Comparison of ENCODE assay signal across 13 cellular contexts in genomic region chr17:8956521-8956920, GRCh38. TPM values are rescaled to one million over a fixed set of nuclear protein-coding genes. Genes with fewer than 3 reads are reported as not detected.
DNase-seq lines count a peak whose midpoint lies in the region; ATAC-seq and TF ChIP-seq lines count a peak whose summit lies in the region.
"Had no signal": no experiment of that assay in that cellular context is flagged by ENCODE, and none has a peak within 500 bp of the region (broad histone marks: within the 10 kb centered on the region; RNA-seq: fewer than 3 reads in every experiment).

No MANE protein-coding gene starts in this region.

- POLR2A ChIA-PET in activated CD4-positive, alpha-beta memory T cell treated with anti-CD3 and anti-CD28 coated beads, Interleukin-2, amount 10 ng/mL, durations not matched to agents 7 days and 5 days (lab: Charles Lee), result interaction anchor here (1.9 to 2.2 kb wide), 2 partner anchors 15 to 17 kb away, joined by 5 to 9 read pairs; no protein-coding TSS in a partner anchor

- peak overlapping the region; percentile 2 for H3K27ac Mint-ChIP-seq in activated naive CD4-positive, alpha-beta T cell treated with anti-CD3 and anti-CD28 coated beads, Interleukin-2, amount 10 ng/mL, durations not matched to agents 7 days and 5 days
- peak overlapping the region; percentile 32 for H3K27ac Mint-ChIP-seq in activated CD4-positive, alpha-beta memory T cell treated with anti-CD3 and anti-CD28 coated beads, Interleukin-2, amount 10 ng/mL, durations not matched to agents 7 days and 5 days
- peak overlapping the region; percentile 77 for H3K27ac Mint-ChIP-seq in stimulated activated naive CD8-positive, alpha-beta T cell treated with anti-CD3 and anti-CD28 coated beads, Interleukin-15, Interleukin-2, amounts not matched to agents 100 ng/mL and 50 ng/mL, for 24 hours
- H3K27ac Mint-ChIP-seq in neural progenitor cell, result no peak overlapping the region
- H3K27ac Mint-ChIP-seq in endodermal cell, result no peak overlapping the region

- peak; percentile 49 for ATAC-seq in HG02642 (IDR thresholded peaks at IDR 0.05; ENCODE audit: poor library complexity, unreplicated experiment)

- no peaks in the 10 kb centered on the region for H4K20me1 ChIP-seq in neural progenitor cell (ENCODE audit: low read depth)

- H3K4me1 ChIP-seq in neural progenitor cell (peaks cover 6% of the 10 kb centered on the region), endodermal cell (ENCODE audit: control insufficient read depth, insufficient read depth, low read length) (no peaks in the 10 kb centered on the region)
- H3K4me1 ChIP-seq: sigmoid colon, tibial artery had no signal

- peaks cover 88% of the 10 kb centered on the region for H3K36me3 Mint-ChIP-seq in activated naive CD4-positive, alpha-beta T cell treated with anti-CD3 and anti-CD28 coated beads, Interleukin-2, amount 10 ng/mL, durations not matched to agents 7 days and 5 days
- H3K36me3 Mint-ChIP-seq in activated CD4-positive, alpha-beta memory T cell treated with anti-CD3 and anti-CD28 coated beads, Interleukin-2, amount 10 ng/mL, durations not matched to agents 7 days and 5 days (ENCODE audit: low read depth), result peaks cover 79% of the 10 kb centered on the region
- peaks cover 50% of the 10 kb centered on the region for H3K36me3 Mint-ChIP-seq in stimulated activated naive CD8-positive, alpha-beta T cell treated with anti-CD3 and anti-CD28 coated beads, Interleukin-15, Interleukin-2, amounts not matched to agents 100 ng/mL and 50 ng/mL, for 24 hours (ENCODE audit: low read depth)
- H3K36me3 Mint-ChIP-seq in neural progenitor cell (no peaks in the 10 kb centered on the region), endodermal cell (ENCODE audit: low read depth) (no peaks in the 10 kb centered on the region)

- H3K4me1 Mint-ChIP-seq in activated naive CD4-positive, alpha-beta T cell treated with anti-CD3 and anti-CD28 coated beads, Interleukin-2, amount 10 ng/mL, durations not matched to agents 7 days and 5 days, result peaks cover 99% of the 10 kb centered on the region
- peaks cover 96% of the 10 kb centered on the region for H3K4me1 Mint-ChIP-seq in activated CD4-positive, alpha-beta memory T cell treated with anti-CD3 and anti-CD28 coated beads, Interleukin-2, amount 10 ng/mL, durations not matched to agents 7 days and 5 days
- peaks cover 99% of the 10 kb centered on the region for H3K4me1 Mint-ChIP-seq in stimulated activated naive CD8-positive, alpha-beta T cell treated with anti-CD3 and anti-CD28 coated beads, Interleukin-15, Interleukin-2, amounts not matched to agents 100 ng/mL and 50 ng/mL, for 24 hours (ENCODE audit: low read depth)
- peaks cover 3% of the 10 kb centered on the region for H3K4me1 Mint-ChIP-seq in neural progenitor cell
- H3K4me1 Mint-ChIP-seq in endodermal cell, result peaks cover 8% of the 10 kb centered on the region

- CTCF ChIA-PET in activated naive CD4-positive, alpha-beta T cell treated with anti-CD3 and anti-CD28 coated beads, Interleukin-2, amount 10 ng/mL, durations not matched to agents 7 days and 5 days (lab: Charles Lee), result interaction anchor here (1.1 kb wide), 1 partner anchor 11 kb away, joined by 3 read pairs; no protein-coding TSS in a partner anchor
- CTCF ChIA-PET in activated CD4-positive, alpha-beta memory T cell treated with anti-CD3 and anti-CD28 coated beads, Interleukin-2, amount 10 ng/mL, durations not matched to agents 7 days and 5 days (lab: Charles Lee), result interaction anchor here (1.1 to 1.4 kb wide), 2 partner anchors 9 to 12 kb away, joined by 3 to 4 read pairs; partner anchors contain the start of gene PIK3R5

- peaks cover 14% of the 10 kb centered on the region for H3K9me3 Mint-ChIP-seq in activated naive CD4-positive, alpha-beta T cell treated with anti-CD3 and anti-CD28 coated beads, Interleukin-2, amount 10 ng/mL, durations not matched to agents 7 days and 5 days
- peaks cover 6% of the 10 kb centered on the region for H3K9me3 Mint-ChIP-seq in activated CD4-positive, alpha-beta memory T cell treated with anti-CD3 and anti-CD28 coated beads, Interleukin-2, amount 10 ng/mL, durations not matched to agents 7 days and 5 days
- H3K9me3 Mint-ChIP-seq in stimulated activated naive CD8-positive, alpha-beta T cell treated with anti-CD3 and anti-CD28 coated beads, Interleukin-15, Interleukin-2, amounts not matched to agents 100 ng/mL and 50 ng/mL, for 24 hours, result no peaks in the 10 kb centered on the region
- H3K9me3 Mint-ChIP-seq in neural progenitor cell (no peaks in the 10 kb centered on the region), endodermal cell (no peaks in the 10 kb centered on the region)

- no peaks in the 10 kb centered on the region for H3K36me3 ChIP-seq in neural progenitor cell
- no peaks in the 10 kb centered on the region for H3K36me3 ChIP-seq in endodermal cell (ENCODE audit: control insufficient read depth, insufficient read depth, low read length)
- H3K36me3 ChIP-seq: sigmoid colon, tibial artery had no signal

- H3K27me3 Mint-ChIP-seq in activated naive CD4-positive, alpha-beta T cell treated with anti-CD3 and anti-CD28 coated beads, Interleukin-2, amount 10 ng/mL, durations not matched to agents 7 days and 5 days, result no peaks in the 10 kb centered on the region
- H3K27me3 Mint-ChIP-seq in activated CD4-positive, alpha-beta memory T cell treated with anti-CD3 and anti-CD28 coated beads, Interleukin-2, amount 10 ng/mL, durations not matched to agents 7 days and 5 days, result no peaks in the 10 kb centered on the region
- H3K27me3 Mint-ChIP-seq in stimulated activated naive CD8-positive, alpha-beta T cell treated with anti-CD3 and anti-CD28 coated beads, Interleukin-15, Interleukin-2, amounts not matched to agents 100 ng/mL and 50 ng/mL, for 24 hours, result no peaks in the 10 kb centered on the region
- H3K27me3 Mint-ChIP-seq in neural progenitor cell (ENCODE audit: insufficient read depth, low read depth) (peaks cover 12% of the 10 kb centered on the region), endodermal cell (ENCODE audit: insufficient read depth) (peaks cover 33% of the 10 kb centered on the region)

- H3K27me3 ChIP-seq in neural progenitor cell (no peaks in the 10 kb centered on the region), endodermal cell (ENCODE audit: control insufficient read depth, insufficient read depth, low read length, poor library complexity, severe bottlenecking) (no peaks in the 10 kb centered on the region)

- TF ChIP-seq CTCF in neural progenitor cell (IDR thresholded peaks at IDR 0.05) (no peak), endodermal cell (conservative IDR thresholded peaks at IDR 0.05) (no peak)

- no peaks in the 10 kb centered on the region for H3K79me2 ChIP-seq in neural progenitor cell (ENCODE audit: low read depth)

- no peak overlapping the region for H3K4me2 ChIP-seq in neural progenitor cell

- H3K27ac ChIP-seq in neural progenitor cell, result no peak overlapping the region
- no peak overlapping the region for H3K27ac ChIP-seq in endodermal cell (ENCODE audit: low read depth, low read length)
- H3K27ac ChIP-seq: tibial artery had no signal

- no peak overlapping the region for H2AFZ ChIP-seq in neural progenitor cell (replicated peaks)

- 63 to 71% methylated on average over 3 to 5 of the region's 5 CpGs for WGBS in endodermal cell (ENCODE audit: insufficient coverage in 1 of 2, insufficient read length in 1 of 2), 2 experiments

- H3K9me3 ChIP-seq in neural progenitor cell (ENCODE audit: low read depth), result no peaks in the 10 kb centered on the region
- no peaks in the 10 kb centered on the region for H3K9me3 ChIP-seq in endodermal cell (ENCODE audit: control insufficient read depth, low read length)
- H3K9me3 ChIP-seq: sigmoid colon, tibial artery had no signal

- no peak for DNase-seq in activated naive CD4-positive, alpha-beta T cell treated with anti-CD3 and anti-CD28 coated beads, Interleukin-2, amount 10 ng/mL, durations not matched to agents 7 days and 5 days
- DNase-seq in activated naive CD4-positive, alpha-beta T cell treated with Interleukin-2 at 50 U/mL for 16 hours, result no peak
- no peak for DNase-seq in activated CD4-positive, alpha-beta memory T cell treated with anti-CD3 and anti-CD28 coated beads, Interleukin-2, amount 10 ng/mL, durations not matched to agents 7 days and 5 days
- no peak for DNase-seq in neural progenitor cell (ENCODE audit: low spot score)
- no peak for DNase-seq in NCI-H2029 treated with DMSO at 0.1 percent for 48 hours (lab: John Stamatoyannopoulos, UW)
- DNase-seq in endodermal cell, result no peak
- DNase-seq: cerebellar nuclear complex, Kasumi-1, sigmoid colon, T1000, tibial artery had no signal

- H3F3A ChIP-seq in neural progenitor cell (ENCODE audit: low read depth), result no peaks in the 10 kb centered on the region

- H3K9ac ChIP-seq in neural progenitor cell, result no peak overlapping the region
- no peak overlapping the region for H3K9ac ChIP-seq in endodermal cell (ENCODE audit: extremely low read depth, low read length, poor library complexity, severe bottlenecking)

- H3K4me3 Mint-ChIP-seq in activated naive CD4-positive, alpha-beta T cell treated with anti-CD3 and anti-CD28 coated beads, Interleukin-2, amount 10 ng/mL, durations not matched to agents 7 days and 5 days, result no peak overlapping the region
- no peak overlapping the region for H3K4me3 Mint-ChIP-seq in activated CD4-positive, alpha-beta memory T cell treated with anti-CD3 and anti-CD28 coated beads, Interleukin-2, amount 10 ng/mL, durations not matched to agents 7 days and 5 days
- H3K4me3 Mint-ChIP-seq in stimulated activated naive CD8-positive, alpha-beta T cell treated with anti-CD3 and anti-CD28 coated beads, Interleukin-15, Interleukin-2, amounts not matched to agents 100 ng/mL and 50 ng/mL, for 24 hours, result peak overlapping the region; percentile 56
- H3K4me3 Mint-ChIP-seq in neural progenitor cell (no peak overlapping the region), endodermal cell (no peak overlapping the region)

- H3K4me3 ChIP-seq in neural progenitor cell, result no peak overlapping the region
- no peak overlapping the region for H3K4me3 ChIP-seq in endodermal cell (ENCODE audit: low read length)
- H3K4me3 ChIP-seq: sigmoid colon, tibial artery had no signal

RNA-seq across cellular contexts. Expression of gene PIK3R5, which starts 9.0 kb away (rescaled TPM):
- 10 to 100 TPM; 50.3 to 52.7 TPM for total RNA-seq in activated CD4-positive, alpha-beta memory T cell treated with anti-CD3 and anti-CD28 coated beads, Interleukin-2, amount 10 ng/mL, durations not matched to agents 7 days and 5 days
- total RNA-seq in neural progenitor cell (ENCODE audit: low replicate concordance) (0.90 and 0.99 TPM in 2 replicates), endodermal cell (10 to 100 TPM; 10.4 to 37.0 TPM)
- polyA plus RNA-seq in endodermal cell (2013, experiment 1 of 2), result 8.8 TPM
- 8.0 TPM for polyA plus RNA-seq in endodermal cell (2013, experiment 2 of 2)

Comparison
In these comparisons a context has a peak if more than half of its experiments do, and no peak if none do; other contexts are left out.
1. H3K27ac Mint-ChIP-seq: peak in activated naive CD4-positive, alpha-beta T cell treated with anti-CD3 and anti-CD28 coated beads, Interleukin-2, amount 10 ng/mL, durations not matched to agents 7 days and 5 days (single experiment), activated CD4-positive, alpha-beta memory T cell treated with anti-CD3 and anti-CD28 coated beads, Interleukin-2, amount 10 ng/mL, durations not matched to agents 7 days and 5 days (single experiment) and stimulated activated naive CD8-positive, alpha-beta T cell treated with anti-CD3 and anti-CD28 coated beads, Interleukin-15, Interleukin-2, amounts not matched to agents 100 ng/mL and 50 ng/mL, for 24 hours (single experiment); none in neural progenitor cell (single experiment) and endodermal cell (single experiment).